Comparison of ENCODE assay signal across 8 cellular contexts in the genomic region with DNA sequence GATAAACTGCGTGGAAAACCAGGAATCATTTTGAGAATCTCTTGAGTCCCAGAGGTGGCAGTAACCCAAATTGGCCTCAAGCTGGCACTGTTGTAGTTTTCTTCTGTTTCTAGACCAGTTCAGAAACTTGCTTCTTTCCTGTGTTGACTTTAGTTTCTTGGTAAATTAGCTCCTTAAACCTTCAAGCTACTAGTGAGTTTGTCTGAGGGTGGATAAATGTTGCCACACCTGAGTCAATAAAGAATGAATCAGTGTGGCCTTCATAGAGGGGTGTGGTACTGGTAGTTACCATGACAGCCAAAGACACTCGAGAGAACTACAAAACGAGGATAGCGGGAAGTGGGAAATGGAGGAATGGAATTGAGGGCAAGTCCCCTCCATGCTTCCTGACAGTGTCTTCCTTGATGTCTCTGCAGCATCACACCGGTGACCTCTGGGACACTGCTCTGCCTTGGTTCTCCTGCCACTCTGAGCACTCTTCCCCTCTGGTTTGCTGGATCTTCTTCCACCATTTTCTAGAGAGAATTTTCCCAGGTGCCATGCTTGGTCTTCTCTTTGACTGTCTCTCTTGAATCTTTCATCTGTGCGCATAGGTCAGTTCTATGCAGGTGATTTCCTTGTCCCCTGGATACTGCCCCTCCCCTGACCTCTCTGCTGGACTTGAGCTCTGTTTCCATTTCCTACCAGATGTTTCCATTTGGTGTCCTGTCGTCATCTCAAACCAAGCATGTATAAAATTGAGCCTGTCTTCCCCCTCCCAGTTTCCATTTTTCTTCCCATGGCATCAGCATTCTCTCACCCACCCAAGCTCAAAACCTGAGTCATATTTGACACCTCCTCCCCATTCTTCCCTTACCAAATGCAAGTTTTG. TPM values are rescaled to one million over a fixed set of nuclear protein-coding genes. Genes with fewer than 3 reads are reported as not detected.
DNase-seq lines count a peak whose midpoint lies in the region; ATAC-seq and TF ChIP-seq lines count a peak whose summit lies in the region.

No MANE protein-coding gene starts in this region.

- intact Hi-C loops in heart right ventricle (cut with DNase I) (loop anchor here in 3 of 10 donors (5.0 kb wide), 1 partner anchor 36 kb away; no protein-coding TSS in a partner anchor), Right ventricle myocardium inferior (cut with DNase I) (no loop called here)

- 72 to 82% methylated on average over 7 of the region's 7 CpGs for WGBS in heart right ventricle, 2 donors

- no peaks in the 10 kb centered on the region for H3K36me3 ChIP-seq in heart right ventricle

- peaks cover 5 to 24% (median 11%) of the 10 kb centered on the region in 9 donors for H3K4me1 ChIP-seq in heart right ventricle

- DNase-seq in heart right ventricle (no peak), Right ventricle myocardium inferior (ENCODE audit: missing footprints) (no peak), NCI-H226 (peak; percentile 11), cerebellar cortex (ENCODE audit: low spot score) (peak; percentile 52), myocyte (ENCODE audit: low read depth) (peak; percentile 42), NCI-H345 (lab: John Stamatoyannopoulos, UW) (no peak), activated gamma-delta T cell (lab: John Stamatoyannopoulos, UW) (no peak)

- H3K4me3 ChIP-seq in heart right ventricle, result no peak overlapping the region

- ATAC-seq in heart right ventricle (no peak), Right ventricle myocardium inferior (no peak), GM21515 (IDR thresholded peaks at IDR 0.05; ENCODE audit: unreplicated experiment) (no peak)

- TF ChIP-seq CTCF in heart right ventricle (IDR thresholded peaks at IDR 0.05), result peak in 7 of 9 donors; percentile 31 to 75 (median 39)

- no peak overlapping the region for H3K27ac ChIP-seq in heart right ventricle

- peaks cover 0 to 8% (median 0%) of the 10 kb centered on the region in 11 donors for H3K9me3 ChIP-seq in heart right ventricle

- H3K27me3 ChIP-seq in heart right ventricle, result no peaks in the 10 kb centered on the region

RNA-seq across cellular contexts. Expression of gene POLD4, which starts 7.2 kb away (rescaled TPM):
- 10 to 100 TPM; 30.4 to 80.1 (median 39.6) TPM for total RNA-seq in heart right ventricle
- 100 to 1,000 TPM in 1 of 2 donors, 10 to 100 TPM in 1; 66.6 to 214 TPM for polyA plus RNA-seq in heart right ventricle
- 49.7 TPM for total RNA-seq in Right ventricle myocardium inferior
- 105 and 115 TPM in 2 replicates for total RNA-seq in myocyte
- 188 TPM for polyA plus RNA-seq in myocyte (2012)

RNA-seq across cellular contexts. Expression of gene CLCF1, which starts 27.2 kb away (rescaled TPM):
- total RNA-seq in heart right ventricle (1 to 10 TPM in 6 of 10 donors, under 1 TPM in 4; 0.31 to 2.2 (median 1.0) TPM), Right ventricle myocardium inferior (0.51 TPM), myocyte (3.3 and 6.8 TPM in 2 replicates)
- polyA plus RNA-seq in heart right ventricle, result 10 to 100 TPM in 1 of 2 donors, 1 to 10 TPM in 1; 2.6 to 12.3 TPM
- polyA plus RNA-seq in myocyte (2012), result 13.6 TPM

RNA-seq across cellular contexts. Expression of gene SSH3, which starts 42.9 kb away (rescaled TPM):
- total RNA-seq in heart right ventricle (10 to 100 TPM; 11.9 to 21.2 (median 15.6) TPM), Right ventricle myocardium inferior (15.8 TPM), myocyte (17.7 and 18.3 TPM in 2 replicates)
- polyA plus RNA-seq in heart right ventricle, result 10 to 100 TPM in 1 of 2 donors, 1 to 10 TPM in 1; 7.8 to 15.5 TPM
- 18.2 TPM for polyA plus RNA-seq in myocyte (2012)

RNA-seq across cellular contexts. Expression of gene RAD9A, which starts 45.6 kb away (rescaled TPM):
- total RNA-seq in heart right ventricle (10 to 100 TPM in 1 of 10 donors, 1 to 10 TPM in 9; 4.8 to 13.8 (median 6.4) TPM), Right ventricle myocardium inferior (6.9 TPM), myocyte (5.5 and 8.1 TPM in 2 replicates)
- polyA plus RNA-seq in heart right ventricle, result 10 to 100 TPM in 1 of 2 donors, 1 to 10 TPM in 1; 9.9 to 15.0 TPM
- 12.4 TPM for polyA plus RNA-seq in myocyte (2012)

RNA-seq across cellular contexts. Expression of gene PPP1CA, which starts 55.5 kb away (rescaled TPM):
- total RNA-seq in heart right ventricle (100 to 1,000 TPM in 7 of 10 donors, 10 to 100 TPM in 3; 92.0 to 143 (median 103) TPM), Right ventricle myocardium inferior (112 TPM), myocyte (229 and 241 TPM in 2 replicates)
- polyA plus RNA-seq in heart right ventricle, result 100 to 1,000 TPM in 1 of 2 donors, 10 to 100 TPM in 1; 80.2 to 186 TPM
- 169 TPM for polyA plus RNA-seq in myocyte (2012)

Comparison
In these comparisons a context has a peak if more than half of its experiments do, and no peak if none do; other contexts are left out.
1. DNase-seq: peak in NCI-H226 (single experiment), cerebellar cortex (single experiment) and myocyte (single experiment); none in heart right ventricle (0 of 2), Right ventricle myocardium inferior (single experiment), NCI-H345 (single experiment) and activated gamma-delta T cell (single experiment).